13 cellular contexts compared by ENCODE assay signal in the genomic region with DNA sequence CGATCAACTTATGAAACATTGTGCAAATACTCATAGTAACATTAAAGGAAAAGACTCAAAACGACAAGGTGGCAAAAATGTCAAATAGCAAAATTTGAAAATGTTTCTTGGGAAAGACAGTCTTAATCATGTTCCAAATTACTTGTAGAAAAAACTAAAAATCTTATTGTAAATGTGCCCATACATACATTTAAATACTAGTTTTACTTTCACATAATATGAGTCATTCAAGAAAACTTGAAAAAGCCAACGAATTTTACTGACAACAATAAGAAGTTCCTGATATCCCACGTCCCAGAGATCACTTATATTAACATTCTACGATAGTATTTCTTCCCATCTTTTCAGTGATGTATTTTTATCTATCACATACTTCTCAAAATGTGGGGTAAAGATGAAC.
"Had no signal": no experiment of that assay in that cellular context is flagged by ENCODE, and none has a peak within 500 bp of the region (broad histone marks: within the 10 kb centered on the region; RNA-seq: fewer than 3 reads in every experiment).

No MANE protein-coding gene starts in this region.

- H3K27me3 Mint-ChIP-seq: activated CD8-positive, alpha-beta T cell treated with anti-CD3 and anti-CD28 coated beads for 36 hours; activated naive CD8-positive, alpha-beta T cell treated with anti-CD3 and anti-CD28 coated beads, Interleukin-2, amount 10 ng/mL, durations not matched to agents 7 days and 5 days; central memory CD8-positive, alpha-beta T cell had no signal

- H3K27ac ChIP-seq: brain microvascular endothelial cell, neural progenitor cell, right lobe of liver had no signal

- H3K4me3 Mint-ChIP-seq: activated CD8-positive, alpha-beta T cell treated with anti-CD3 and anti-CD28 coated beads for 36 hours; activated naive CD8-positive, alpha-beta T cell treated with anti-CD3 and anti-CD28 coated beads, Interleukin-2, amount 10 ng/mL, durations not matched to agents 7 days and 5 days; central memory CD8-positive, alpha-beta T cell; immature natural killer cell; neural progenitor cell had no signal

- H3K36me3 ChIP-seq: brain microvascular endothelial cell, neural progenitor cell, right lobe of liver had no signal

- H3K9ac ChIP-seq: neural progenitor cell had no signal

- H3K27me3 ChIP-seq: brain microvascular endothelial cell, neural progenitor cell, right lobe of liver had no signal

- H3K36me3 Mint-ChIP-seq: immature natural killer cell had no signal

- H3K27ac Mint-ChIP-seq: activated CD8-positive, alpha-beta T cell treated with anti-CD3 and anti-CD28 coated beads for 36 hours; activated naive CD8-positive, alpha-beta T cell treated with anti-CD3 and anti-CD28 coated beads, Interleukin-2, amount 10 ng/mL, durations not matched to agents 7 days and 5 days; immature natural killer cell; neural progenitor cell had no signal

- H3K4me3 ChIP-seq: neural progenitor cell, right lobe of liver had no signal

- H3K9me3 Mint-ChIP-seq: activated CD8-positive, alpha-beta T cell treated with anti-CD3 and anti-CD28 coated beads for 36 hours; activated naive CD8-positive, alpha-beta T cell treated with anti-CD3 and anti-CD28 coated beads, Interleukin-2, amount 10 ng/mL, durations not matched to agents 7 days and 5 days; central memory CD8-positive, alpha-beta T cell; immature natural killer cell; neural progenitor cell had no signal

- ATAC-seq: activated CD8-positive, alpha-beta T cell treated with anti-CD3 and anti-CD28 coated beads for 36 hours; right lobe of liver had no signal

- H3K9me3 ChIP-seq: right lobe of liver had no signal

- DNase-seq: activated CD8-positive, alpha-beta T cell treated with anti-CD3 and anti-CD28 coated beads for 36 hours; activated naive CD8-positive, alpha-beta T cell treated with anti-CD3 and anti-CD28 coated beads, Interleukin-2, amount 10 ng/mL, durations not matched to agents 7 days and 5 days; anterior cingulate cortex; brain microvascular endothelial cell; cortex of kidney; effector CD8-positive, alpha-beta T cell; foreskin fibroblast; glutamatergic neuron; immature natural killer cell; right lobe of liver; stimulated activated CD4-positive, alpha-beta T cell treated with anti-CD3 and anti-CD28 coated beads, Interleukin-1b, Interleukin-23, amount 100 ng/mL, for 48 hours had no signal
